24 cellular contexts compared by ENCODE assay signal in genomic region chr9:91443321-91443993, GRCh38.
"Had no signal": no experiment of that assay in that cellular context is flagged by ENCODE, and none has a peak within 500 bp of the region (broad histone marks: within the 10 kb centered on the region; RNA-seq: fewer than 3 reads in every experiment).

No MANE protein-coding gene starts in this region.

- ATAC-seq: natural killer cell; stimulated activated memory B cell treated with anti-CD40 and anti-IgM and Interleukin-4, amounts not matched to agents 10 μg/mL and 1 μg/mL and 100 μg/mL, for 72 hours; stimulated activated naive CD8-positive, alpha-beta T cell treated with anti-CD3 and anti-CD28 coated beads, Interleukin-15, amount 100 ng/mL, for 72 hours had no signal

- FAIRE-seq: islet of Langerhans had no signal

- H3K9me3 ChIP-seq: right lobe of liver had no signal

- H3K27ac ChIP-seq: left ventricle myocardium inferior, neural progenitor cell, ovary, right atrium auricular region, right lobe of liver, tibial nerve, uterus had no signal

- H3K4me3 ChIP-seq: left ventricle myocardium inferior, lung, neural progenitor cell, ovary, right atrium auricular region, right lobe of liver, smooth muscle cell, tibial nerve, uterus had no signal

- H3K4me2 ChIP-seq: neural progenitor cell, smooth muscle cell had no signal

- H2AFZ ChIP-seq: neural progenitor cell had no signal

- H3K36me3 ChIP-seq: left ventricle myocardium inferior, neural progenitor cell, ovary, right atrium auricular region, right lobe of liver, tibial nerve, uterus had no signal

- H3K4me1 ChIP-seq: left ventricle myocardium inferior, right atrium auricular region, right lobe of liver, tibial nerve, uterus had no signal

- DNase-seq: hypothalamus; immature natural killer cell; left ventricle myocardium inferior; mesendoderm; naive B cell; natural killer cell; nephron progenitor cell; ovary; right lobe of liver; stimulated activated CD4-positive, alpha-beta T cell treated with anti-CD3 and anti-CD28 coated beads, Interleukin-1b, Interleukin-23, amount 100 ng/mL, for 48 hours; stimulated activated CD4-positive, alpha-beta T cell treated with anti-CD3 and anti-CD28 coated beads, Interleukin-2, amount 100 ng/mL, for 48 hours; stimulated activated CD4-positive, alpha-beta T cell treated with anti-CD3 and anti-CD28 coated beads, Interleukin-4, amount 100 ng/mL, for 4 hours; stimulated activated CD8-positive, alpha-beta memory T cell treated with anti-CD3 and anti-CD28 coated beads, Interleukin-4, amount 100 ng/mL, for 48 hours; stimulated activated naive CD4-positive, alpha-beta T cell treated with Interleukin-2 at 50 U/mL for 16 hours; stimulated activated naive CD8-positive, alpha-beta T cell treated with anti-CD3 and anti-CD28 coated beads, Interleukin-15, amount 100 ng/mL, for 72 hours; substantia nigra; uterus had no signal

- H3K27me3 ChIP-seq: neural progenitor cell, ovary, right atrium auricular region, right lobe of liver, tibial nerve, uterus had no signal

- H3K9ac ChIP-seq: neural progenitor cell had no signal
